In the genomic region with DNA sequence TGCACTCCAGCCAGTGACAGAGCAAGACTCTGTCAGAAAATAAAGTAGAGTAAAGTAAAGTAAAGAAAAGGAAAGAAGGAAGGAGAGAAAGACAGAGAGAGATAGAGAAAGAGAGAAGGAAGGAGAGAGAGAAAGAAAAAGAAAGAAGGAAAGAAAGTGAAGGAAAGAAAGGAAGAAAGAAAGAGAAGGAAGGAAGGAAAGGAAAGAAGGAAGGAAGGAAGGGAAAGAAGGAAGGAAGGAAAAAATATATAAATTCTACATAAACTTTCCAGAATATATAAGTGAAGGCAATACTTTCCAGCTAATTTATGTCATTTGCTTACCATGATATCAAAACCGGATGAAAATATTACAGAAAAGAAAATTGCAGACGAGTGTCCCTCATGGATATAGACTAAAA, we compare ENCODE assay signal across 37 cellular contexts.
"Had no signal": no experiment of that assay in that cellular context is flagged by ENCODE, and none has a peak within 500 bp of the region (broad histone marks: within the 10 kb centered on the region; RNA-seq: fewer than 3 reads in every experiment).

No MANE protein-coding gene starts in this region.

- H3K4me1 ChIP-seq: adrenal gland, body of pancreas, breast epithelium had no signal

- H3K4me1 Mint-ChIP-seq: activated CD4-positive, alpha-beta T cell treated with anti-CD3 and anti-CD28 coated beads, Interleukin-2, amount 10 ng/mL, durations not matched to agents 24 days and 14 days; activated naive CD8-positive, alpha-beta T cell treated with anti-CD3 and anti-CD28 coated beads for 36 hours; activated T-helper 17 cell treated with anti-CD3 and anti-CD28 coated beads, Interleukin-2, amount 50 U/mL, for 72 hours had no signal

- ATAC-seq: activated CD8-positive, alpha-beta T cell treated with anti-CD3 and anti-CD28 coated beads for 36 hours; activated naive CD4-positive, alpha-beta T cell treated with anti-CD3 and anti-CD28 coated beads, Interleukin-2, amount 50 U/mL, for 72 hours; activated T-cell treated with anti-CD3 and anti-CD28 coated beads, Interleukin-2, amount 50 U/mL, for 4 hours; activated T-cell treated with anti-CD3 and anti-CD28 coated beads, Interleukin-2, amount 50 U/mL, for 72 hours; activated T-helper 17 cell treated with anti-CD3 and anti-CD28 coated beads, Interleukin-2, amount 50 U/mL, for 72 hours; body of pancreas had no signal

- H3K27me3 ChIP-seq: adrenal gland, body of pancreas, brain microvascular endothelial cell, breast epithelium had no signal

- H3K27ac Mint-ChIP-seq: activated B cell treated with CpG ODN at 0.5 μM for 24 hours; activated CD4-positive, alpha-beta memory T cell treated with anti-CD3 and anti-CD28 coated beads for 36 hours; activated CD4-positive, alpha-beta T cell treated with anti-CD3 and anti-CD28 coated beads, Interleukin-2, amount 10 ng/mL, durations not matched to agents 24 days and 14 days; activated CD8-positive, alpha-beta T cell treated with anti-CD3 and anti-CD28 coated beads for 36 hours; activated naive CD4-positive, alpha-beta T cell treated with anti-CD3 and anti-CD28 coated beads for 36 hours; activated naive CD4-positive, alpha-beta T cell treated with anti-CD3 and anti-CD28 coated beads, Interleukin-2, amount 50 U/mL, for 72 hours; activated naive CD8-positive, alpha-beta T cell treated with anti-CD3 and anti-CD28 coated beads for 36 hours; activated T-cell treated with anti-CD3 and anti-CD28 coated beads, Interleukin-2, amount 50 U/mL, for 72 hours; activated T-helper 1 cell treated with anti-CD3 and anti-CD28 coated beads, Interleukin-12 subunit alpha, Interleukin-12 subunit beta, Interleukin-2, Interleukin-4 antibody, amounts not matched to agents 30 ng/mL and 10 ng/mL and 1 ng/mL, durations not matched to agents 14 hours and 24 hours and 36 hours; activated T-helper 17 cell treated with anti-CD3 and anti-CD28 coated beads, Interleukin-2, amount 50 U/mL, for 72 hours; T-helper 1 cell treated with Interleukin-12 subunit alpha and Interleukin-12 subunit beta and Interleukin-4 antibody, amounts not matched to agents 30 μg/mL and 1 μg/mL, for 36 hours; T-helper 2 cell treated with Interferon-gamma antibody and Interleukin-4, amounts not matched to agents 5 μg/mL and 100 μg/mL, for 36 hours had no signal

- H3K36me3 ChIP-seq: adrenal gland, brain microvascular endothelial cell, breast epithelium had no signal

- H3K27ac ChIP-seq: adrenal gland, body of pancreas, brain microvascular endothelial cell, breast epithelium, VCaP had no signal

- DNase-seq: activated B cell treated with CpG ODN at 0.5 μM for 24 hours; activated CD4-positive, alpha-beta memory T cell treated with anti-CD3 and anti-CD28 coated beads for 36 hours; activated CD4-positive, alpha-beta T cell treated with anti-CD3 and anti-CD28 coated beads for 4 hours; activated CD4-positive, alpha-beta T cell treated with anti-CD3 and anti-CD28 coated beads, Interleukin-2, amount 10 ng/mL, durations not matched to agents 24 days and 14 days; activated CD4-positive, alpha-beta T cell treated with anti-CD3 and anti-CD28 coated beads, Interleukin-2, amount 50 U/mL, for 1 hour; activated CD4-positive, alpha-beta T cell treated with anti-CD3 and anti-CD28 coated beads, Interleukin-2, amount 50 U/mL, for 4 hours; activated CD4-positive, CD25-positive, alpha-beta regulatory T cell treated with anti-CD3 and anti-CD28 coated beads, Interleukin-2, amount 50 U/mL, for 72 hours; activated CD8-positive, alpha-beta memory T cell treated with anti-CD3 and anti-CD28 coated beads, Interleukin-2, amount 50 U/mL, for 4 hours; activated CD8-positive, alpha-beta T cell treated with anti-CD3 and anti-CD28 coated beads for 36 hours; activated effector memory CD4-positive, alpha-beta T cell treated with anti-CD3 and anti-CD28 coated beads, Interleukin-2, amount 50 U/mL, for 16 hours; activated gamma-delta T cell treated with Interleukin-2 at 50 U/mL for 16 hours; activated naive CD4-positive, alpha-beta T cell; activated naive CD4-positive, alpha-beta T cell treated with anti-CD3 and anti-CD28 coated beads for 36 hours; activated naive CD4-positive, alpha-beta T cell treated with anti-CD3 and anti-CD28 coated beads, Interleukin-2, amount 50 U/mL, for 16 hours; activated naive CD8-positive, alpha-beta T cell treated with anti-CD3 and anti-CD28 coated beads for 36 hours; activated T-cell treated with anti-CD3 and anti-CD28 coated beads for 4 hours; activated T-cell treated with anti-CD3 and anti-CD28 coated beads, Interleukin-2, amount 50 U/mL, for 1 hour; activated T-cell treated with anti-CD3 and anti-CD28 coated beads, Interleukin-2, amount 50 U/mL, for 4 hours; activated T-cell treated with anti-CD3 and anti-CD28 coated beads, Interleukin-2, amount 50 U/mL, for 72 hours; adrenal gland; amniotic stem cell; aorta; body of pancreas; brain microvascular endothelial cell; central memory CD4-positive, alpha-beta T cell; cerebellar nuclear complex; T-helper 1 cell; T-helper 2 cell; T-helper 9 cell had no signal

- H3K9me3 Mint-ChIP-seq: activated B cell treated with CpG ODN at 0.5 μM for 24 hours; activated CD4-positive, alpha-beta T cell treated with anti-CD3 and anti-CD28 coated beads, Interleukin-2, amount 10 ng/mL, durations not matched to agents 24 days and 14 days; activated CD8-positive, alpha-beta T cell treated with anti-CD3 and anti-CD28 coated beads for 36 hours; activated naive CD4-positive, alpha-beta T cell treated with anti-CD3 and anti-CD28 coated beads, Interleukin-2, amount 50 U/mL, for 72 hours; activated T-helper 1 cell treated with anti-CD3 and anti-CD28 coated beads, Interleukin-12 subunit alpha, Interleukin-12 subunit beta, Interleukin-2, Interleukin-4 antibody, amounts not matched to agents 30 ng/mL and 10 ng/mL and 1 ng/mL, durations not matched to agents 14 hours and 24 hours and 36 hours; activated T-helper 17 cell treated with anti-CD3 and anti-CD28 coated beads, Interleukin-2, amount 50 U/mL, for 72 hours; T-helper 2 cell treated with Interferon-gamma antibody and Interleukin-4, amounts not matched to agents 5 μg/mL and 100 μg/mL, for 36 hours had no signal

- H3K4me3 Mint-ChIP-seq: activated B cell treated with CpG ODN at 0.5 μM for 24 hours; activated CD4-positive, alpha-beta memory T cell treated with anti-CD3 and anti-CD28 coated beads for 36 hours; activated CD4-positive, alpha-beta T cell treated with anti-CD3 and anti-CD28 coated beads, Interleukin-2, amount 10 ng/mL, durations not matched to agents 24 days and 14 days; activated CD8-positive, alpha-beta T cell treated with anti-CD3 and anti-CD28 coated beads for 36 hours; activated naive CD4-positive, alpha-beta T cell treated with anti-CD3 and anti-CD28 coated beads for 36 hours; activated naive CD8-positive, alpha-beta T cell treated with anti-CD3 and anti-CD28 coated beads for 36 hours; activated T-cell treated with anti-CD3 and anti-CD28 coated beads, Interleukin-2, amount 50 U/mL, for 4 hours; activated T-cell treated with anti-CD3 and anti-CD28 coated beads, Interleukin-2, amount 50 U/mL, for 72 hours; activated T-helper 1 cell treated with anti-CD3 and anti-CD28 coated beads, Interleukin-12 subunit alpha, Interleukin-12 subunit beta, Interleukin-2, Interleukin-4 antibody, amounts not matched to agents 30 ng/mL and 10 ng/mL and 1 ng/mL, durations not matched to agents 14 hours and 24 hours and 36 hours; activated T-helper 17 cell treated with anti-CD3 and anti-CD28 coated beads, Interleukin-2, amount 50 U/mL, for 72 hours; T-helper 1 cell treated with Interleukin-12 subunit alpha and Interleukin-12 subunit beta and Interleukin-4 antibody, amounts not matched to agents 30 μg/mL and 1 μg/mL, for 36 hours; T-helper 2 cell treated with Interferon-gamma antibody and Interleukin-4, amounts not matched to agents 5 μg/mL and 100 μg/mL, for 36 hours had no signal

- H3K4me3 ChIP-seq: adrenal gland, body of pancreas, breast epithelium had no signal

- H3K27me3 Mint-ChIP-seq: activated B cell treated with CpG ODN at 0.5 μM for 24 hours; activated CD4-positive, alpha-beta memory T cell treated with anti-CD3 and anti-CD28 coated beads for 36 hours; activated CD4-positive, alpha-beta T cell treated with anti-CD3 and anti-CD28 coated beads, Interleukin-2, amount 10 ng/mL, durations not matched to agents 24 days and 14 days; activated CD8-positive, alpha-beta T cell treated with anti-CD3 and anti-CD28 coated beads for 36 hours; activated naive CD8-positive, alpha-beta T cell treated with anti-CD3 and anti-CD28 coated beads for 36 hours; activated T-helper 17 cell treated with anti-CD3 and anti-CD28 coated beads, Interleukin-2, amount 50 U/mL, for 72 hours had no signal

- H3K9me3 ChIP-seq: adrenal gland, body of pancreas, breast epithelium had no signal

- FAIRE-seq: astrocyte had no signal
